In genomic region chr5:150448960-150449490, GRCh38 we compare ENCODE assay signal across 8 cellular contexts. TPM values are rescaled to one million over a fixed set of nuclear protein-coding genes. Genes with fewer than 3 reads are reported as not detected.
DNase-seq lines count a peak whose midpoint lies in the region; FAIRE-seq and TF ChIP-seq lines count a peak whose summit lies in the region.

No MANE protein-coding gene starts in this region.

- no peak for TF ChIP-seq POLR2A in GM12892 (IDR thresholded peaks at IDR 0.05; ENCODE audit: low read depth, low read length)

- peak overlapping the region; percentile 92 for H3K4me2 ChIP-seq in DOHH2 (ENCODE audit: low read length)
- peak overlapping the region; percentile 86 for H3K4me2 ChIP-seq in MM.1S (ENCODE audit: low read depth, low read length)

- FAIRE-seq in GM12892 (lab: Jason Lieb, UNC): no peak

- H3K9ac ChIP-seq in MM.1S (ENCODE audit: low read length) (peak overlapping the region; percentile 95), muscle layer of colon (ENCODE audit: low read length) (peak overlapping the region; percentile 98)

- H3K9me3 ChIP-seq in DOHH2 (ENCODE audit: control insufficient read depth, insufficient read depth, low read length) (no peaks in the 10 kb centered on the region), MM.1S (replicated peaks; ENCODE audit: insufficient read depth, low read length) (no peaks in the 10 kb centered on the region), muscle layer of colon (ENCODE audit: low read length) (no peaks in the 10 kb centered on the region)

- H3K79me2 ChIP-seq in DOHH2 (ENCODE audit: control insufficient read depth, low read length) (peaks cover 35% of the 10 kb centered on the region), MM.1S (ENCODE audit: low read length) (peaks cover 48% of the 10 kb centered on the region)

- H2AFZ ChIP-seq in MM.1S (ENCODE audit: low read length): peak overlapping the region; percentile 76

- intact Hi-C loops in dorsolateral prefrontal cortex (cut with DNase I): loop anchor here in 1 of 2 donors (10.0 kb wide), 1 partner anchor 294 kb away; the partner anchor contains the start of gene PDGFRB

- DNase-seq in MM.1S (no peak), dorsolateral prefrontal cortex (no peak), NCI-H1092 treated with DMSO at 0.1 percent for 48 hours (lab: John Stamatoyannopoulos, UW) (no peak), NCI-H2196 treated with DMSO at 0.1 percent for 48 hours (lab: John Stamatoyannopoulos, UW; ENCODE audit: unreplicated experiment) (no peak), NCI-H1105 treated with DMSO at 0.1 percent for 48 hours (lab: John Stamatoyannopoulos, UW) (no peak), GM12892 (ENCODE audit: insufficient read length) (no peak)

- H3K4me1 ChIP-seq in DOHH2 (ENCODE audit: control insufficient read depth, low read length): peaks cover 36% of the 10 kb centered on the region
- H3K4me1 ChIP-seq in MM.1S (ENCODE audit: low read length): peaks cover 13% of the 10 kb centered on the region; the same call in 1 of the 2 replicates
- peaks cover 16% of the 10 kb centered on the region for H3K4me1 ChIP-seq in muscle layer of colon (ENCODE audit: insufficient read depth, low read length)

- no peak for TF ChIP-seq CTCF in DOHH2 (IDR thresholded peaks at IDR 0.05; ENCODE audit: low read depth, low read length, poor library complexity, severe bottlenecking)
- no peak for TF ChIP-seq CTCF in MM.1S (IDR thresholded peaks at IDR 0.05; ENCODE audit: low read length)
- peak in 1 of 56 donors; percentile 5 for TF ChIP-seq CTCF in dorsolateral prefrontal cortex (IDR thresholded peaks at IDR 0.05 in 54 of 56, conservative IDR thresholded peaks at IDR 0.05 in 2 of 56; ENCODE audit: low read depth in 1 of 56, partially characterized antibody in 56 of 56)

- H4K20me1 ChIP-seq in DOHH2 (ENCODE audit: control insufficient read depth, insufficient read depth, low read depth, low read length) (peaks cover 33% of the 10 kb centered on the region), MM.1S (ENCODE audit: insufficient read depth, low read length) (peaks cover 35% of the 10 kb centered on the region)

- H3K4me3 ChIP-seq in DOHH2 (ENCODE audit: low read length) (peak overlapping the region; percentile 89), MM.1S (ENCODE audit: low read length) (peak overlapping the region; percentile 82), dorsolateral prefrontal cortex (peak overlapping the region; percentile 59 to 99 (median 88)), muscle layer of colon (ENCODE audit: low read depth in 1 of 2, low read length in 2 of 2) (peak overlapping the region; percentile 78 to 89)

- H3K36me3 ChIP-seq in DOHH2 (ENCODE audit: control insufficient read depth, low read length) (peaks cover 55% of the 10 kb centered on the region), MM.1S (replicated peaks; ENCODE audit: insufficient read depth, low read length) (peaks cover 26% of the 10 kb centered on the region), muscle layer of colon (ENCODE audit: insufficient read depth, low read length) (peaks cover 40% of the 10 kb centered on the region)

- H3K27ac ChIP-seq in DOHH2 (ENCODE audit: low read depth, low read length): peak overlapping the region; percentile 83
- peak overlapping the region; percentile 84 for H3K27ac ChIP-seq in MM.1S (ENCODE audit: low read length)
- H3K27ac ChIP-seq in dorsolateral prefrontal cortex: peak overlapping the region in 58 of 59 donors; percentile 76 to 100 (median 98)
- H3K27ac ChIP-seq in muscle layer of colon (ENCODE audit: low read depth, low read length): peak overlapping the region; percentile 87

- H3F3A ChIP-seq in DOHH2 (ENCODE audit: control insufficient read depth, insufficient read depth) (peaks cover 46% of the 10 kb centered on the region), MM.1S (ENCODE audit: insufficient read depth, low read length) (peaks cover 26% of the 10 kb centered on the region)

- no peaks in the 10 kb centered on the region for H3K9me2 ChIP-seq in DOHH2 (replicated peaks; ENCODE audit: control insufficient read depth, low read length)
- no peaks in the 10 kb centered on the region for H3K9me2 ChIP-seq in MM.1S (replicated peaks; ENCODE audit: insufficient read depth, low read length)

- H3K27me3 ChIP-seq in DOHH2 (ENCODE audit: control insufficient read depth, low read length) (no peaks in the 10 kb centered on the region), MM.1S (replicated peaks; ENCODE audit: insufficient read depth, low read length) (no peaks in the 10 kb centered on the region), dorsolateral prefrontal cortex (no peaks in the 10 kb centered on the region), muscle layer of colon (ENCODE audit: control insufficient read depth in 1 of 2, insufficient read depth in 2 of 2, low read length in 2 of 2) (no peaks in the 10 kb centered on the region)

RNA-seq across cellular contexts. Expression of gene RPS14, which starts 0.5 kb away (rescaled TPM):
- total RNA-seq in dorsolateral prefrontal cortex: 100 to 1,000 TPM; 441 to 866 (median 635) TPM
- 4,425 TPM for polyA plus RNA-seq in GM12892 (2012; ENCODE audit: missing spikeins)

RNA-seq across cellular contexts. Expression of gene CD74, which starts 36.3 kb away (rescaled TPM):
- total RNA-seq in dorsolateral prefrontal cortex: 100 to 1,000 TPM in 114 of 120 experiments, 10 to 100 TPM in 6; 51.8 to 687 (median 224) TPM
- polyA plus RNA-seq in GM12892 (2012; ENCODE audit: missing spikeins): 2,617 TPM

RNA-seq across cellular contexts. Expression of gene NDST1, which starts 58.9 kb away (rescaled TPM):
- total RNA-seq in dorsolateral prefrontal cortex: 100 to 1,000 TPM in 43 of 120 experiments, 10 to 100 TPM in 77; 64.3 to 163 (median 92.5) TPM
- polyA plus RNA-seq in GM12892 (2012; ENCODE audit: missing spikeins): 6.3 TPM
